Comparison of ENCODE assay signal across 18 cellular contexts in genomic region chr21:45149021-45149420, GRCh38.
"Had no signal": no experiment of that assay in that cellular context is flagged by ENCODE, and none has a peak within 500 bp of the region (broad histone marks: within the 10 kb centered on the region; RNA-seq: fewer than 3 reads in every experiment).

No MANE protein-coding gene starts in this region.

- H3K27me3 ChIP-seq: esophagus muscularis mucosa, upper lobe of right lung had no signal

- H3K36me3 Mint-ChIP-seq: activated naive CD4-positive, alpha-beta T cell treated with anti-CD3 and anti-CD28 coated beads, Interleukin-2, amount 50 U/mL, for 72 hours; memory B cell had no signal

- H3K27ac ChIP-seq: thoracic aorta, upper lobe of right lung had no signal

- H3K36me3 ChIP-seq: upper lobe of right lung had no signal

- DNase-seq: activated CD4-positive, alpha-beta T cell treated with anti-CD3 and anti-CD28 coated beads, Interleukin-2, amount 10 ng/mL, durations not matched to agents 24 days and 14 days; activated CD8-positive, alpha-beta T cell treated with anti-CD3 and anti-CD28 coated beads for 36 hours; activated gamma-delta T cell; activated T-cell treated with anti-CD3 and anti-CD28 coated beads, Interleukin-2, amount 50 U/mL, for 72 hours; effector memory CD8-positive, alpha-beta T cell; hypothalamus; occipital lobe; stimulated activated CD4-positive, alpha-beta T cell treated with anti-CD3 and anti-CD28 coated beads, Interleukin-2, amount 100 ng/mL, for 48 hours; stimulated activated CD8-positive, alpha-beta memory T cell treated with anti-CD3 and anti-CD28 coated beads, Interleukin-4, amount 100 ng/mL, for 48 hours; stimulated activated naive CD4-positive, alpha-beta T cell; upper lobe of right lung had no signal

- ATAC-seq: activated CD4-positive, CD25-positive, alpha-beta regulatory T cell treated with anti-CD3 and anti-CD28 coated beads, Interleukin-2, amount 50 U/mL, for 24 hours; activated CD8-positive, alpha-beta T cell treated with anti-CD3 and anti-CD28 coated beads for 36 hours; activated naive CD4-positive, alpha-beta T cell treated with anti-CD3 and anti-CD28 coated beads, Interleukin-2, amount 50 U/mL, for 72 hours; activated T-cell treated with anti-CD3 and anti-CD28 coated beads, Interleukin-2, amount 50 U/mL, for 72 hours; effector memory CD8-positive, alpha-beta T cell; SK-N-SH treated with all-trans-retinoic acid at 6 μM for 48 hours; upper lobe of right lung had no signal

- H3K27me3 Mint-ChIP-seq: activated CD4-positive, alpha-beta T cell treated with anti-CD3 and anti-CD28 coated beads, Interleukin-2, amount 10 ng/mL, durations not matched to agents 24 days and 14 days; activated CD8-positive, alpha-beta T cell treated with anti-CD3 and anti-CD28 coated beads for 36 hours; central memory CD8-positive, alpha-beta T cell; effector memory CD8-positive, alpha-beta T cell; memory B cell had no signal

- H3K9me3 ChIP-seq: esophagus muscularis mucosa, thoracic aorta, upper lobe of right lung had no signal

- H3K27ac Mint-ChIP-seq: activated CD4-positive, alpha-beta T cell treated with anti-CD3 and anti-CD28 coated beads, Interleukin-2, amount 10 ng/mL, durations not matched to agents 24 days and 14 days; activated CD8-positive, alpha-beta T cell treated with anti-CD3 and anti-CD28 coated beads for 36 hours; activated T-cell treated with anti-CD3 and anti-CD28 coated beads, Interleukin-2, amount 50 U/mL, for 72 hours; effector memory CD8-positive, alpha-beta T cell; memory B cell had no signal

- H3K4me3 Mint-ChIP-seq: activated CD4-positive, alpha-beta T cell treated with anti-CD3 and anti-CD28 coated beads, Interleukin-2, amount 10 ng/mL, durations not matched to agents 24 days and 14 days; activated CD8-positive, alpha-beta T cell treated with anti-CD3 and anti-CD28 coated beads for 36 hours; activated T-cell treated with anti-CD3 and anti-CD28 coated beads, Interleukin-2, amount 50 U/mL, for 72 hours; central memory CD8-positive, alpha-beta T cell; effector memory CD8-positive, alpha-beta T cell; memory B cell had no signal

- H3K4me1 ChIP-seq: upper lobe of right lung had no signal

- H3K9me3 Mint-ChIP-seq: activated CD4-positive, alpha-beta T cell treated with anti-CD3 and anti-CD28 coated beads, Interleukin-2, amount 10 ng/mL, durations not matched to agents 24 days and 14 days; activated CD8-positive, alpha-beta T cell treated with anti-CD3 and anti-CD28 coated beads for 36 hours; activated naive CD4-positive, alpha-beta T cell treated with anti-CD3 and anti-CD28 coated beads, Interleukin-2, amount 50 U/mL, for 72 hours; activated T-cell treated with anti-CD3 and anti-CD28 coated beads, Interleukin-2, amount 50 U/mL, for 72 hours; central memory CD8-positive, alpha-beta T cell; effector memory CD8-positive, alpha-beta T cell; memory B cell had no signal

- H3K4me3 ChIP-seq: esophagus muscularis mucosa, thoracic aorta, upper lobe of right lung had no signal
